ENCODE assay signal across 13 cellular contexts in the genomic region with DNA sequence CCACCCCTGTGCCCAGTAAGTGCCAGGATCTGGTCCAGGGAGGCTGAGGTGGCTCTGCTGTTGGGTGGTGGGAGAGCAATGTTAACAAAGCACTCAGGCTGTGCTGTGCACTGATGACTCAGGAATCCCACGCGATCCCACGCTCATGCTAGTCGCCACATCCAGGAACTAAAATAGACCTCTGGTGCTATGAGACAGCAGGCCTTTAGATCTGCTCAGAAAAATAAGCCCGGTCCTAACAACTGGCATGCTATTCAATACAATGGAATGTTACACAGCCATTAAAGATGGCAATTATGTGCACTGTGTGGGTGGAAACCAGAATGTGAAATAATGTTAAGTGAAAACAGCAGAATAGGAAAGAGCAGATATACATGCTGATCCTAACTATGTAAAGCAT. TPM values are rescaled to one million over a fixed set of nuclear protein-coding genes. Genes with fewer than 3 reads are reported as not detected.
DNase-seq lines count a peak whose midpoint lies in the region; ATAC-seq and TF ChIP-seq lines count a peak whose summit lies in the region.
"Had no signal": no experiment of that assay in that cellular context is flagged by ENCODE, and none has a peak within 500 bp of the region (broad histone marks: within the 10 kb centered on the region; RNA-seq: fewer than 3 reads in every experiment).

No MANE protein-coding gene starts in this region.

- no peaks in the 10 kb centered on the region for H3K4me1 ChIP-seq in stomach
- H3K4me1 ChIP-seq: transverse colon had no signal

- TF ChIP-seq POLR2A in GM18505 (IDR thresholded peaks at IDR 0.05; ENCODE audit: borderline replicate concordance, extremely low read depth, insufficient read depth, insufficient read length) (no peak), stomach (IDR thresholded peaks at IDR 0.05) (no peak)

- peaks cover 0 to 7% (median 5%) of the 10 kb centered on the region in 4 donors for H3K36me3 ChIP-seq in stomach
- H3K36me3 ChIP-seq: transverse colon had no signal

- no peak overlapping the region for H3K27ac ChIP-seq in stomach
- H3K27ac ChIP-seq: 22Rv1, transverse colon had no signal

- TF ChIP-seq CTCF in stomach (IDR thresholded peaks at IDR 0.05): no peak

- no peaks in the 10 kb centered on the region for H3K9me3 ChIP-seq in stomach
- H3K9me3 ChIP-seq: esophagus squamous epithelium, transverse colon had no signal

- ATAC-seq in esophagus mucosa (peak; percentile 58), GM18505 (IDR thresholded peaks at IDR 0.05; ENCODE audit: unreplicated experiment) (no peak)

- 68 to 100% (median 88%) methylated on average over 1 to 5 of the region's 5 CpGs for WGBS in stomach, 5 donors

- intact Hi-C loops in stomach (cut with DNase I; ENCODE audit: low total_unique reads): no loop called here

- DNase-seq in DMS 273 (lab: John Stamatoyannopoulos, UW; ENCODE audit: unreplicated experiment) (peak; percentile 6), DMS 273 treated with DMSO at 0.1 percent for 48 hours (lab: John Stamatoyannopoulos, UW) (no peak), RKO (ENCODE audit: low spot score) (peak; percentile 64), GM19240 (ENCODE audit: insufficient read length, low spot score) (no peak), stomach (no peak)
- peak; percentile 50 for DNase-seq in stimulated activated CD4-positive, alpha-beta T cell treated with anti-CD3 and anti-CD28 coated beads, Interleukin-15, amount 100 ng/mL, for 24 hours
- DNase-seq: esophagus squamous epithelium, NCI-H82, transverse colon had no signal

- H3K27me3 ChIP-seq in stomach: no peaks in the 10 kb centered on the region
- H3K27me3 ChIP-seq: esophagus squamous epithelium, transverse colon had no signal

- no peak overlapping the region for H3K4me3 ChIP-seq in stomach
- H3K4me3 ChIP-seq: esophagus squamous epithelium, transverse colon had no signal

- TF ChIP-seq EP300 in stomach (IDR thresholded peaks at IDR 0.05): no peak

RNA-seq across cellular contexts. Expression of a gene that starts 26.0 kb away (rescaled TPM):
- total RNA-seq in esophagus mucosa (not detected), stomach (not detected)
- polyA plus RNA-seq in stomach: not detected
- total RNA-seq: esophagus squamous epithelium, omental fat pad, transverse colon had no signal

RNA-seq across cellular contexts. Expression of a gene that starts 56.4 kb away (rescaled TPM):
- 13.3 TPM for total RNA-seq in esophagus mucosa
- total RNA-seq in stomach: 10 to 100 TPM in 4 of 5 donors, 1 to 10 TPM in 1; 5.3 to 33.5 (median 17.7) TPM
- 10 to 100 TPM in 1 of 3 donors, 1 to 10 TPM in 2; 6.2 to 11.0 (median 8.1) TPM for polyA plus RNA-seq in stomach

Comparison
In these comparisons a context has a peak if more than half of its experiments do, and no peak if none do; other contexts are left out.
1. DNase-seq: peak in DMS 273 (single experiment), RKO (single experiment) and stimulated activated CD4-positive, alpha-beta T cell treated with anti-CD3 and anti-CD28 coated beads, Interleukin-15, amount 100 ng/mL, for 24 hours (single experiment); none in DMS 273 treated with DMSO at 0.1 percent for 48 hours (single experiment), GM19240 (single experiment) and stomach (single experiment).